8 cellular contexts compared by ENCODE assay signal in the genomic region with DNA sequence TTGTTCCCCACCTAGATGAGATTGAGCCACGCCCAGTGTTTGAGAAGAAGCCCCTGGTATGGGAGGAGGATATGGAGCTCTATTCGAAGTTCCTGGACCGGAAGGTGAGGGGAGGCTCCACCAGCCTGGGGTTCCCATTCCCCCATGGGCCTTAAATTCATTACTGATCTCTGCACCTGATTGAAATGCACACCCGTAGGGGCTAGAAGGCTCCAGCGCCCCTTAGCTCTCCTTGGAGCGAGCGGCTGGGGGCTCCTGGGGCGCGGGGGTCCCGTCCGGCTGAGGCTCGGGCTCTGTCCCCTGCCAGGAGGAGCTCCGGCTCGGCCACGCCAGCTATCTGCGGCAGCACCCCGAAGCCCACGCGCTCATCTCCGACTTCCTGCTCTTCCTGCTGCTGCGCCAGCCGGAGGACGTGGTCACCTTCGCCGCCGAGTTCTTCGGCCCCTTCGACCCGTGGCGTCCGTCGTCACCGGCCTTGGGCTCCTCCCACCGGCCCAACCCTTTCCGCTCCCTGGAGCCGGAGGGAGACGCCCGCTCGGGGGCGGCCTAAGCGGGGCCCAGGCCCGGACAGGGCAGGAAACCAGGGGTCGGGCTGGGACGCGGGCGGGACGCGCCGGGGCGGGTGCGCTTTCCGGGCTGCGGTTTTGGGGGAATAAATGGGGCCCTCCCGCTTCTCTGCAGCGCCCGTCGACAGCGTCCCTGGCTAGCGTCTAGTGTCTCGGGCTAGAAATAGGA. TPM values are rescaled to one million over a fixed set of nuclear protein-coding genes. Genes with fewer than 3 reads are reported as not detected.
DNase-seq lines count a peak whose midpoint lies in the region; ATAC-seq, FAIRE-seq and TF ChIP-seq lines count a peak whose summit lies in the region.

No MANE protein-coding gene starts in this region.

- peaks cover 7% of the 10 kb centered on the region for H3K27me3 Mint-ChIP-seq in nephron (ENCODE audit: low read depth)
- no peaks in the 10 kb centered on the region for H3K27me3 Mint-ChIP-seq in stimulated activated naive CD8-positive, alpha-beta T cell treated with anti-CD3 and anti-CD28 coated beads, Interleukin-15, Interleukin-2, amounts not matched to agents 100 ng/mL and 50 ng/mL, for 24 hours

- peaks cover 8% of the 10 kb centered on the region for H3K4me1 Mint-ChIP-seq in nephron
- H3K4me1 Mint-ChIP-seq in stimulated activated naive CD8-positive, alpha-beta T cell treated with anti-CD3 and anti-CD28 coated beads, Interleukin-15, Interleukin-2, amounts not matched to agents 100 ng/mL and 50 ng/mL, for 24 hours (ENCODE audit: low read depth) = peaks cover 23% of the 10 kb centered on the region

- peak overlapping the region; percentile 45 to 76 (median 74) for H3K27ac Mint-ChIP-seq in nephron
- H3K27ac Mint-ChIP-seq in stimulated activated naive CD8-positive, alpha-beta T cell treated with anti-CD3 and anti-CD28 coated beads, Interleukin-15, Interleukin-2, amounts not matched to agents 100 ng/mL and 50 ng/mL, for 24 hours = peak overlapping the region; percentile 87

- TF ChIP-seq CTCF in OCI-LY1 (IDR thresholded peaks at IDR 0.05; ENCODE audit: low read length) (no peak), fibroblast of lung (conservative IDR thresholded peaks at IDR 0.05 in 1 of 2, IDR thresholded peaks at IDR 0.05 in 1 of 2; ENCODE audit: low read depth in 1 of 2, low read length in 2 of 2) (peak in 1 of 2 donors; percentile 4), nephron (IDR thresholded peaks at IDR 0.05; ENCODE audit: unreplicated experiment in 3 of 3) (peak in 1 of 3 experiments; percentile 5)

- H3K9ac ChIP-seq in OCI-LY1 (ENCODE audit: low read length) (peak overlapping the region; percentile 30; the same call in 1 of the 2 replicates), fibroblast of lung (ENCODE audit: insufficient read depth, low read length) (peak overlapping the region; percentile 58)

- H3K27ac ChIP-seq in OCI-LY1 (ENCODE audit: low read depth, low read length, poor library complexity, severe bottlenecking) (no peak overlapping the region), fibroblast of lung (ENCODE audit: insufficient read depth, low read length) (no peak overlapping the region)

- ATAC-seq in HG02623 (IDR thresholded peaks at IDR 0.05; ENCODE audit: unreplicated experiment) = peak; percentile 89

- H4K20me1 ChIP-seq in OCI-LY1 (ENCODE audit: insufficient read depth, low read length) (no peaks in the 10 kb centered on the region), fibroblast of lung (ENCODE audit: control insufficient read depth, extremely low read depth, insufficient read depth, low read length) (no peaks in the 10 kb centered on the region)

- H3K36me3 Mint-ChIP-seq in nephron (ENCODE audit: low read depth) = no peaks in the 10 kb centered on the region
- no peaks in the 10 kb centered on the region for H3K36me3 Mint-ChIP-seq in stimulated activated naive CD8-positive, alpha-beta T cell treated with anti-CD3 and anti-CD28 coated beads, Interleukin-15, Interleukin-2, amounts not matched to agents 100 ng/mL and 50 ng/mL, for 24 hours (ENCODE audit: low read depth)

- H2AFZ ChIP-seq in OCI-LY1 (ENCODE audit: low read length) = no peak overlapping the region; the same call in 1 of the 2 replicates
- H2AFZ ChIP-seq in fibroblast of lung (ENCODE audit: low read length) = peak overlapping the region; percentile 79

- no peaks in the 10 kb centered on the region for H3F3A ChIP-seq in OCI-LY1 (ENCODE audit: insufficient read depth, low read length)

- peak; percentile 84 for TF ChIP-seq POLR2A in GM12892 (IDR thresholded peaks at IDR 0.05; ENCODE audit: low read depth, low read length)

- H3K9me2 ChIP-seq in OCI-LY1 (ENCODE audit: low read depth, low read length) = no peaks in the 10 kb centered on the region

- FAIRE-seq in GM12892 (lab: Jason Lieb, UNC) = peak; percentile 100

- peak overlapping the region; percentile 73 for H3K4me2 ChIP-seq in OCI-LY1 (ENCODE audit: low read length)
- H3K4me2 ChIP-seq in fibroblast of lung (ENCODE audit: extremely low read depth, insufficient read depth, low read length) = peak overlapping the region; percentile 63

- H3K79me2 ChIP-seq in OCI-LY1 (ENCODE audit: insufficient read depth, low read length) (no peaks in the 10 kb centered on the region), fibroblast of lung (ENCODE audit: control insufficient read depth, insufficient read depth, low read length) (no peaks in the 10 kb centered on the region)

- no peaks in the 10 kb centered on the region for H3K9me3 Mint-ChIP-seq in nephron
- H3K9me3 Mint-ChIP-seq in stimulated activated naive CD8-positive, alpha-beta T cell treated with anti-CD3 and anti-CD28 coated beads, Interleukin-15, Interleukin-2, amounts not matched to agents 100 ng/mL and 50 ng/mL, for 24 hours = no peaks in the 10 kb centered on the region

- H3K4me3 Mint-ChIP-seq in nephron = peak overlapping the region; percentile 77 to 81 (median 80)
- H3K4me3 Mint-ChIP-seq in stimulated activated naive CD8-positive, alpha-beta T cell treated with anti-CD3 and anti-CD28 coated beads, Interleukin-15, Interleukin-2, amounts not matched to agents 100 ng/mL and 50 ng/mL, for 24 hours = peak overlapping the region; percentile 83

- H3K4me1 ChIP-seq in OCI-LY1 (ENCODE audit: insufficient read depth, low read length, severe bottlenecking) = peaks cover 10% of the 10 kb centered on the region
- H3K4me1 ChIP-seq in fibroblast of lung (ENCODE audit: control insufficient read depth, extremely low read depth, insufficient read depth, low read length) = no peaks in the 10 kb centered on the region

- H3K27me3 ChIP-seq in OCI-LY1 (ENCODE audit: insufficient read depth, low read length) (peaks cover 17% of the 10 kb centered on the region; the same call in 1 of the 2 replicates), fibroblast of lung (ENCODE audit: control insufficient read depth, insufficient read depth, low read length) (no peaks in the 10 kb centered on the region)

- H3K4me3 ChIP-seq in OCI-LY1 (ENCODE audit: low read depth, low read length, poor library complexity, severe bottlenecking) (peak overlapping the region; percentile 58), fibroblast of lung (replicated peaks in 1 of 4; ENCODE audit: control extremely low read depth in 1 of 4, insufficient read depth in 1 of 4, low read depth in 3 of 4, low read length in 4 of 4) (peak overlapping the region; percentile 39 to 63 (median 48))

- no peaks in the 10 kb centered on the region; the same call in 1 of the 2 replicates for H3K36me3 ChIP-seq in OCI-LY1 (ENCODE audit: insufficient read depth, low read length)
- no peaks in the 10 kb centered on the region for H3K36me3 ChIP-seq in fibroblast of lung (ENCODE audit: control insufficient read depth, insufficient read depth, low read length)

- H3K9me3 ChIP-seq in OCI-LY1 (ENCODE audit: low read length) = no peaks in the 10 kb centered on the region
- no peaks in the 10 kb centered on the region for H3K9me3 ChIP-seq in fibroblast of lung (ENCODE audit: control insufficient read depth, insufficient read depth, low read depth, low read length)

- DNase-seq in GM12892 (ENCODE audit: insufficient read length) (peak; percentile 96), fibroblast of lung (ENCODE audit: low read depth in 2 of 2) (peak; percentile 68 to 78), NCI-H187 treated with DMSO at 0.1 percent for 48 hours (lab: John Stamatoyannopoulos, UW) (no peak)
- DNase-seq in activated T-cell treated with anti-CD3 and anti-CD28 coated beads, Interleukin-2, amount 50 U/mL, for 48 hours = peak; percentile 81 to 85

RNA-seq across cellular contexts. Expression of a gene that starts 10.9 kb away (rescaled TPM):
- polyA plus RNA-seq in GM12892 (2012; ENCODE audit: missing spikeins) = not detected
- under 0.01 and 0.17 TPM in 2 replicates for total RNA-seq in fibroblast of lung
- not detected in 2 replicates for polyA plus RNA-seq in fibroblast of lung
- not detected in 2 replicates for polyA plus RNA-seq in fibroblast of lung (2012)
- polyA minus RNA-seq in fibroblast of lung (ENCODE audit: low replicate concordance) = not detected in 2 replicates

RNA-seq across cellular contexts. Expression of a gene that starts 14.5 kb away (rescaled TPM):
- 0.30 TPM for polyA plus RNA-seq in GM12892 (2012; ENCODE audit: missing spikeins)
- 0.17 and 0.26 TPM in 2 replicates for total RNA-seq in fibroblast of lung
- polyA plus RNA-seq in fibroblast of lung = 0.02 and 0.03 TPM in 2 replicates
- 0.06 and 0.09 TPM in 2 replicates for polyA plus RNA-seq in fibroblast of lung (2012)
- not detected in 2 replicates for polyA minus RNA-seq in fibroblast of lung (ENCODE audit: low replicate concordance)

RNA-seq across cellular contexts. Expression of a gene that starts 32.1 kb away (rescaled TPM):
- polyA plus RNA-seq in GM12892 (2012; ENCODE audit: missing spikeins) = 32.1 TPM
- 40.6 and 45.4 TPM in 2 replicates for total RNA-seq in fibroblast of lung
- polyA plus RNA-seq in fibroblast of lung = 69.6 and 71.6 TPM in 2 replicates
- polyA plus RNA-seq in fibroblast of lung (2012) = 70.4 and 72.5 TPM in 2 replicates
- 344 and 363 TPM in 2 replicates for polyA minus RNA-seq in fibroblast of lung (ENCODE audit: low replicate concordance)

RNA-seq across cellular contexts. Expression of a gene that starts 51.3 kb away (rescaled TPM):
- 0.68 TPM for polyA plus RNA-seq in GM12892 (2012; ENCODE audit: missing spikeins)
- total RNA-seq in fibroblast of lung = not detected in 2 replicates
- polyA plus RNA-seq in fibroblast of lung = not detected in 2 replicates
- polyA plus RNA-seq in fibroblast of lung (2012) = not detected in 2 replicates
- polyA minus RNA-seq in fibroblast of lung (ENCODE audit: low replicate concordance) = not detected in 2 replicates
